ENCODE assay signal across 8 cellular contexts in the genomic region with DNA sequence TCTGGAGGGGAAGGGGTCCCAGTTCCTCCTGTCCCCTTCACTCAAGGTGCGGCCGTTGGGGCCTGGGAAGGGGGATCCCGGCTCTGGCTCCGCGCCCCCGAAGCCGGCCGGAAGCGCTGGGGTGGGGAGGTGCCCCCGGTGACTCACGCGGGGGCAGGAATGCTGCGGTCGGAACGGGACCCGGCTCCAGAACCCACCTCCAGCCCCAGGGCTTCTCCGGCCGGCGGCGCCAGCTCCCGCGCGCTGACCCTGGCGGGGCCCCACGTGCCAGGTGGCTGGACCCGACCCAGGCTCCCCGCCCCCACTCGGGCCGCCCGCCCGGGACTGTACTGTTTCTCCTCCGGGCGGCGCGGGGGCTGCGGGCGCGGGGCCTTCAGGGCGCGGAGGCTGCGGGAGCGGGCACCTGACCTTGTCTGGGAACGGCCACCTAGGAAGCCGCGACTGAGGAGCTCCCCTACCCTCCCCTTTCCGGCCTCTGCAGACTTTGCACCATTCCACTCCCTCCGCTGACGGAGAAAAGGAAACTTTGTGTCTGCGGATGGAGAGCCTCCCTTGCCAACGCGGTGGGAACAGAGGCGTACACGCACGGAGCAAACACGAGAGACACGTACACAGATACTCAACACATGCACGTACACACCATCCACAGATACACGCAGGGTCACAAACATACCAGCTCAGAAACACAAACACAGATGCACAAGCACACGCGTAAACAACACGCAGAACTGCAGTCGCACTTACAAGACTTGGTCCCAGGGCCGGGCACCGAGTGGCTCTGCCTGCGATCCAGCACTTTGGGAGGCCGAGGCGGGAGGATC. TPM values are rescaled to one million over a fixed set of nuclear protein-coding genes. Genes with fewer than 3 reads are reported as not detected.
DNase-seq lines count a peak whose midpoint lies in the region; TF ChIP-seq lines count a peak whose summit lies in the region.

No MANE protein-coding gene starts in this region.

- WGBS in trophoblast cell (ENCODE audit: extremely low coverage, insufficient coverage, insufficient read length) = no CpG with 5 or more reads among the region's 67 CpGs

- H2AFZ ChIP-seq in trophoblast cell (ENCODE audit: insufficient read depth, low read length, poor library complexity) = peak overlapping the region; percentile 19

- peak overlapping the region; percentile 85 for H3K4me3 Mint-ChIP-seq in Caco-2 (ENCODE audit: unreplicated experiment)

- no peaks in the 10 kb centered on the region for H3K36me3 ChIP-seq in Caco-2 (ENCODE audit: control insufficient read depth, insufficient read depth, low read length)
- no peaks in the 10 kb centered on the region; the same call in 1 of the 2 replicates for H3K36me3 ChIP-seq in SJCRH30
- no peaks in the 10 kb centered on the region for H3K36me3 ChIP-seq in left ventricle myocardium inferior
- peaks cover 25 to 37% of the 10 kb centered on the region in 2 experiments for H3K36me3 ChIP-seq in trophoblast cell (ENCODE audit: control insufficient read depth in 1 of 2, insufficient read depth in 2 of 2, low read length in 2 of 2)
- no peaks in the 10 kb centered on the region for H3K36me3 ChIP-seq in uterus

- POLR2A ChIA-PET in Caco-2 (lab: Charles Lee) = interaction anchor here (0.5 to 1.6 kb wide), 8 partner anchors 19 to 509 kb away, joined by 3 to 15 read pairs (median 4); partner anchors contain the start of genes COQ8B, HNRNPUL1, ITPKC and RAB4B

- CTCF ChIA-PET in Caco-2 (lab: Charles Lee) = interaction anchor here (0.6 to 1.2 kb wide), 5 partner anchors 18 to 105 kb away, joined by 3 to 17 read pairs (median 4); no protein-coding TSS in a partner anchor

- BruUV-seq in Caco-2 (replicated peaks; lab: Mats Ljungman, UMichigan) = no TSS peak

- H3K4me1 ChIP-seq in Caco-2 = 0 out of 2 replicates have a peak, but pooled peaks cover 15% of the 10 kb centered on the region
- peaks cover 38% of the 10 kb centered on the region for H3K4me1 ChIP-seq in SJCRH30
- H3K4me1 ChIP-seq in left ventricle myocardium inferior = peaks cover 27% of the 10 kb centered on the region
- peaks cover 30 to 41% of the 10 kb centered on the region in 2 experiments for H3K4me1 ChIP-seq in trophoblast cell (ENCODE audit: control insufficient read depth in 1 of 2, insufficient read depth in 2 of 2, low read length in 2 of 2)
- peaks cover 0 to 5% of the 10 kb centered on the region in 2 donors for H3K4me1 ChIP-seq in uterus

- peak overlapping the region; percentile 83 for H3K27ac ChIP-seq in SJCRH30
- H3K27ac ChIP-seq in left ventricle myocardium inferior (replicated peaks) = peak overlapping the region; percentile 83
- peak overlapping the region; percentile 95 for H3K27ac ChIP-seq in trophoblast cell (ENCODE audit: low read depth, low read length)
- H3K27ac ChIP-seq in uterus = peak overlapping the region; percentile 91 to 93

- H4K12ac ChIP-seq in trophoblast cell (ENCODE audit: low read depth, low read length) = peak overlapping the region; percentile 17

- H3K9me3 Mint-ChIP-seq in Caco-2 (ENCODE audit: unreplicated experiment) = no peaks in the 10 kb centered on the region

- peak overlapping the region; percentile 62 for H3K4me3 ChIP-seq in Caco-2 (ENCODE audit: low read depth, low read length)
- H3K4me3 ChIP-seq in SJCRH30 = peak overlapping the region; percentile 57
- H3K4me3 ChIP-seq in left ventricle myocardium inferior = peak overlapping the region; percentile 71
- H3K4me3 ChIP-seq in trophoblast cell (ENCODE audit: low read depth, low read length) = peak overlapping the region; percentile 55
- peak overlapping the region; percentile 21 to 43 for H3K4me3 ChIP-seq in uterus

- peak overlapping the region; percentile 81 for H2BK120ac ChIP-seq in trophoblast cell (ENCODE audit: insufficient read depth, low read length, poor library complexity)

- H3K9ac ChIP-seq in trophoblast cell (ENCODE audit: low read length) = peak overlapping the region; percentile 24

- H3K9me3 ChIP-seq in Caco-2 (no peaks in the 10 kb centered on the region), SJCRH30 (replicated peaks) (no peaks in the 10 kb centered on the region), left ventricle myocardium inferior (replicated peaks) (no peaks in the 10 kb centered on the region), trophoblast cell (ENCODE audit: insufficient read depth, low read depth, low read length) (peaks cover 6% of the 10 kb centered on the region), uterus (no peaks in the 10 kb centered on the region)

- peak overlapping the region; percentile 81 for H3K27ac Mint-ChIP-seq in Caco-2 (ENCODE audit: unreplicated experiment)

- peak; percentile 82 to 85 for DNase-seq in Caco-2
- DNase-seq in SJCRH30 = peak; percentile 81 to 90
- DNase-seq in amniotic stem cell (lab: John Stamatoyannopoulos, UW) = peak; percentile 84
- DNase-seq in left ventricle myocardium inferior = peak; percentile 65
- peak; percentile 66 to 75 for DNase-seq in trophoblast cell
- DNase-seq in uterus = peak; percentile 79 to 87
- DNase-seq in OCI-M2 (lab: John Stamatoyannopoulos, UW; ENCODE audit: unreplicated experiment) = no peak
- DNase-seq in GF-D8 (lab: John Stamatoyannopoulos, UW) = no peak

- H3K36me3 Mint-ChIP-seq in Caco-2 (ENCODE audit: insufficient read depth, unreplicated experiment) = no peaks in the 10 kb centered on the region

- peak overlapping the region; percentile 67 for H3K4me2 ChIP-seq in trophoblast cell (ENCODE audit: low read length)

- H3K14ac ChIP-seq in trophoblast cell (ENCODE audit: low read length) = peak overlapping the region; percentile 87

- TF ChIP-seq POLR2A in uterus (IDR thresholded peaks at IDR 0.05) = peak in 1 of 2 donors; percentile 21

- H3K27me3 ChIP-seq in Caco-2 (replicated peaks; ENCODE audit: control insufficient read depth, insufficient read depth, low read length) (no peaks in the 10 kb centered on the region), SJCRH30 (no peaks in the 10 kb centered on the region), left ventricle myocardium inferior (ENCODE audit: low read depth) (peaks cover 37% of the 10 kb centered on the region), trophoblast cell (ENCODE audit: insufficient read depth, low read length) (no peaks in the 10 kb centered on the region), uterus (no peaks in the 10 kb centered on the region)

- H3K4me1 Mint-ChIP-seq in Caco-2 (ENCODE audit: low read depth, unreplicated experiment) = peaks cover 19% of the 10 kb centered on the region

- no peaks in the 10 kb centered on the region for H3K27me3 Mint-ChIP-seq in Caco-2 (ENCODE audit: insufficient read depth, unreplicated experiment)

- H2BK12ac ChIP-seq in trophoblast cell (ENCODE audit: low read length) = peak overlapping the region; percentile 11

- H3K4ac ChIP-seq in trophoblast cell (ENCODE audit: low read depth, low read length) = peak overlapping the region; percentile 1

- H4K91ac ChIP-seq in trophoblast cell (ENCODE audit: low read depth, low read length) = peak overlapping the region; percentile 70

- peak overlapping the region; percentile 83 for H4K8ac ChIP-seq in trophoblast cell (ENCODE audit: low read depth, low read length)

- peaks cover 28% of the 10 kb centered on the region for H3K79me1 ChIP-seq in trophoblast cell (ENCODE audit: low read length)

- intact Hi-C loops in Caco-2 (cut with micrococcal nuclease; ENCODE audit: unreplicated experiment) = loop anchor here (1.0 kb wide), 1 partner anchor 37 kb away; no protein-coding TSS in a partner anchor
- intact Hi-C loops in left ventricle myocardium inferior (cut with micrococcal nuclease) = no loop called here
- intact Hi-C loops in uterus (cut with DNase I; ENCODE audit: low total_unique reads) = no loop called here

- peak overlapping the region; percentile 31 for H2AK5ac ChIP-seq in trophoblast cell (ENCODE audit: low read length)

- H2BK5ac ChIP-seq in trophoblast cell (ENCODE audit: low read depth, low read length, poor library complexity) = peak overlapping the region; percentile 65

- peak overlapping the region; percentile 43 for H3K18ac ChIP-seq in trophoblast cell (ENCODE audit: low read length)

- TF ChIP-seq CTCF in Caco-2 (IDR thresholded peaks at IDR 0.05; ENCODE audit: insufficient read depth in 1 of 2, low read depth in 1 of 2, low read length in 1 of 2, severe bottlenecking in 1 of 2, unreplicated experiment in 1 of 2) (peak in 1 of 2 experiments; percentile 10), left ventricle myocardium inferior (IDR thresholded peaks at IDR 0.05; ENCODE audit: borderline replicate concordance) (peak; percentile 26), uterus (IDR thresholded peaks at IDR 0.05) (peak in 2 of 4 experiments; percentile 13 to 21)

- H3K23ac ChIP-seq in trophoblast cell (ENCODE audit: low read length) = no peak overlapping the region

- peaks cover 7% of the 10 kb centered on the region for H3K79me2 ChIP-seq in trophoblast cell (ENCODE audit: control insufficient read depth, insufficient read depth, low read length, poor library complexity)

RNA-seq across cellular contexts. Expression of gene AXL, which starts 7.2 kb away (rescaled TPM):
- total RNA-seq in Caco-2 (2022) = 1.2 and 1.6 TPM in 2 replicates
- total RNA-seq in SJCRH30 (2014; rRNA removed; shearing (Covaris generic)) = 24.1 and 25.1 TPM in 2 replicates
- 13.6 TPM for total RNA-seq in left ventricle myocardium inferior
- polyA plus RNA-seq in trophoblast cell (2013) = 76.6 and 78.9 TPM in 2 replicates
- total RNA-seq in uterus = 10 to 100 TPM; 22.3 to 86.5 (median 60.6) TPM

RNA-seq across cellular contexts. Expression of gene CYP2S1, which starts 33.2 kb away (rescaled TPM):
- 56.0 and 63.0 TPM in 2 replicates for total RNA-seq in Caco-2 (2022)
- total RNA-seq in SJCRH30 (2014; rRNA removed; shearing (Covaris generic)) = not detected in 2 replicates
- 0.44 TPM for total RNA-seq in left ventricle myocardium inferior
- 10.3 and 11.2 TPM in 2 replicates for polyA plus RNA-seq in trophoblast cell (2013)
- total RNA-seq in uterus = 1 to 10 TPM in 1 of 4 donors, under 1 TPM in 1, not detected in 2; 0.48 to 1.2 TPM

RNA-seq across cellular contexts. Expression of gene HNRNPUL1, which starts 37.9 kb away (rescaled TPM):
- total RNA-seq in Caco-2 (2022) (322 and 324 TPM in 2 replicates), left ventricle myocardium inferior (103 TPM), uterus (100 to 1,000 TPM in 2 of 4 donors, 10 to 100 TPM in 2; 49.7 to 219 (median 87.4) TPM)
- 260 and 274 TPM in 2 replicates for total RNA-seq in SJCRH30 (2014; rRNA removed; shearing (Covaris generic))
- polyA plus RNA-seq in trophoblast cell (2013) = 233 and 238 TPM in 2 replicates

Comparison
In these comparisons a context has a peak if more than half of its experiments do, and no peak if none do; other contexts are left out.
1. DNase-seq: peak in Caco-2 (2 of 2), SJCRH30 (2 of 2), amniotic stem cell (single experiment), left ventricle myocardium inferior (single experiment), trophoblast cell (2 of 2) and uterus (2 of 2); none in OCI-M2 (single experiment) and GF-D8 (single experiment).
2. RNA of gene CYP2S1, which starts 33.2 kb away (total RNA-seq): 56.0 to 63.0 TPM in Caco-2; 0.48 to 1.2 TPM in uterus, 0.44 TPM in left ventricle myocardium inferior (single experiment) and not detected in SJCRH30; every median in the first group is over 10 times any median in the second.
3. Peak in every context shown above with its lines, with median percentiles within 50 percentile points of each other: H3K4me3 ChIP-seq and H3K27ac ChIP-seq.